ENCODE assay signal across 17 cellular contexts in genomic region chr3:138227650-138228049, GRCh38. TPM values are rescaled to one million over a fixed set of nuclear protein-coding genes. Genes with fewer than 3 reads are reported as not detected.
DNase-seq lines count a peak whose midpoint lies in the region; ATAC-seq and TF ChIP-seq lines count a peak whose summit lies in the region.
"Had no signal": no experiment of that assay in that cellular context is flagged by ENCODE, and none has a peak within 500 bp of the region (broad histone marks: within the 10 kb centered on the region; RNA-seq: fewer than 3 reads in every experiment).

No MANE protein-coding gene starts in this region.

- no peaks in the 10 kb centered on the region for H3K27me3 ChIP-seq in fibroblast of lung (ENCODE audit: control insufficient read depth, insufficient read depth, low read length)
- H3K27me3 ChIP-seq: thyroid gland had no signal

- no peak overlapping the region for H3K27ac ChIP-seq in fibroblast of lung (ENCODE audit: insufficient read depth, low read length)
- H3K27ac ChIP-seq: thyroid gland had no signal

- H3K9me3 Mint-ChIP-seq in WTC11 (no peaks in the 10 kb centered on the region), osteocyte (ENCODE audit: unreplicated experiment) (no peaks in the 10 kb centered on the region)
- H3K9me3 Mint-ChIP-seq in naive thymus-derived CD8-positive, alpha-beta T cell: no peaks in the 10 kb centered on the region
- H3K9me3 Mint-ChIP-seq: dendritic cell treated with granulocyte-macrophage colony-stimulating factor and Interleukin-4, amounts not matched to agents 40 ng/mL and 50 ng/mL, for 4 days; neural crest cell had no signal

- no peaks in the 10 kb centered on the region for H3K9me3 ChIP-seq in fibroblast of lung (ENCODE audit: control insufficient read depth, insufficient read depth, low read depth, low read length)
- H3K9me3 ChIP-seq in mucosa of descending colon: no peaks in the 10 kb centered on the region
- H3K9me3 ChIP-seq: thyroid gland had no signal

- H3K27me3 Mint-ChIP-seq in WTC11 (ENCODE audit: low read depth) (no peaks in the 10 kb centered on the region), osteocyte (ENCODE audit: unreplicated experiment) (no peaks in the 10 kb centered on the region)
- no peaks in the 10 kb centered on the region for H3K27me3 Mint-ChIP-seq in naive thymus-derived CD8-positive, alpha-beta T cell
- H3K27me3 Mint-ChIP-seq: B cell; dendritic cell treated with granulocyte-macrophage colony-stimulating factor and Interleukin-4, amounts not matched to agents 40 ng/mL and 50 ng/mL, for 4 days had no signal

- H2AFZ ChIP-seq in fibroblast of lung (ENCODE audit: low read length): no peak overlapping the region

- DNase-seq in EH (ENCODE audit: low read depth) (peak; percentile 65), WTC11 (ENCODE audit: low spot score) (no peak), fibroblast of lung (ENCODE audit: low read depth in 2 of 2) (peak; percentile 21 to 78), osteocyte (ENCODE audit: extremely low spot score, unreplicated experiment) (no peak), mucosa of descending colon (no peak), NCI-H1417 (lab: John Stamatoyannopoulos, UW) (no peak)
- no peak for DNase-seq in naive thymus-derived CD8-positive, alpha-beta T cell
- no peak for DNase-seq in activated CD4-positive, CD25-positive, alpha-beta regulatory T cell (lab: John Stamatoyannopoulos, UW)
- DNase-seq: activated CD4-positive, alpha-beta T cell treated with anti-CD3 and anti-CD28 coated beads for 48 hours; activated gamma-delta T cell treated with Interleukin-2 at 50 U/mL for 16 hours; GOT3; NCI-H1105; NCI-H526 treated with DMSO at 0.1 percent for 48 hours; thyroid gland had no signal

- TF ChIP-seq CTCF in WTC11 (IDR thresholded peaks at IDR 0.05): no peak
- no peak for TF ChIP-seq CTCF in fibroblast of lung (conservative IDR thresholded peaks at IDR 0.05 in 1 of 2, IDR thresholded peaks at IDR 0.05 in 1 of 2; ENCODE audit: low read depth in 1 of 2, low read length in 2 of 2)
- TF ChIP-seq CTCF in osteocyte (IDR thresholded peaks at IDR 0.05): no peak
- TF ChIP-seq CTCF in mucosa of descending colon (IDR thresholded peaks at IDR 0.05): no peak

- ATAC-seq in WTC11 (no peak), mucosa of descending colon (no peak)
- ATAC-seq in naive thymus-derived CD8-positive, alpha-beta T cell: no peak

- no peak overlapping the region for H3K9ac ChIP-seq in fibroblast of lung (ENCODE audit: insufficient read depth, low read length)

- H3K36me3 Mint-ChIP-seq in WTC11 (peaks cover 53% of the 10 kb centered on the region), osteocyte (ENCODE audit: unreplicated experiment) (peaks cover 50% of the 10 kb centered on the region)
- peaks cover 4 to 95% (median 48%) of the 10 kb centered on the region in 3 donors for H3K36me3 Mint-ChIP-seq in naive thymus-derived CD8-positive, alpha-beta T cell

- H4K20me1 ChIP-seq in fibroblast of lung (ENCODE audit: control insufficient read depth, extremely low read depth, insufficient read depth, low read length): no peaks in the 10 kb centered on the region

- intact Hi-C loops in mucosa of descending colon (cut with DNase I, micrococcal nuclease): no loop called here

- H3K4me1 Mint-ChIP-seq in WTC11 (no peaks in the 10 kb centered on the region), osteocyte (ENCODE audit: unreplicated experiment) (peaks cover 12% of the 10 kb centered on the region)
- H3K4me1 Mint-ChIP-seq in naive thymus-derived CD8-positive, alpha-beta T cell: peaks cover 4 to 10% (median 5%) of the 10 kb centered on the region in 4 donors
- H3K4me1 Mint-ChIP-seq: neural crest cell had no signal

- no peaks in the 10 kb centered on the region for H3K79me2 ChIP-seq in fibroblast of lung (ENCODE audit: control insufficient read depth, insufficient read depth, low read length)

- CTCF ChIA-PET in WTC11 (lab: Charles Lee): no interaction called here

- H3K4me3 ChIP-seq in fibroblast of lung (replicated peaks in 1 of 4; ENCODE audit: control extremely low read depth in 1 of 4, insufficient read depth in 1 of 4, low read depth in 3 of 4, low read length in 4 of 4) (no peak overlapping the region), mucosa of descending colon (no peak overlapping the region)
- H3K4me3 ChIP-seq: thyroid gland had no signal

- POLR2A ChIA-PET in WTC11 (lab: Charles Lee): no interaction called here
- POLR2A ChIA-PET in naive thymus-derived CD8-positive, alpha-beta T cell (lab: Charles Lee): no interaction called here

- H3K36me3 ChIP-seq in fibroblast of lung (ENCODE audit: control insufficient read depth, insufficient read depth, low read length) (peaks cover 6% of the 10 kb centered on the region), mucosa of descending colon (ENCODE audit: low read depth) (peaks cover 5% of the 10 kb centered on the region)

- no peak overlapping the region for H3K4me2 ChIP-seq in fibroblast of lung (ENCODE audit: extremely low read depth, insufficient read depth, low read length)

- H3K27ac Mint-ChIP-seq in WTC11 (peak overlapping the region; percentile 15; the same call in 1 of the 2 replicates), osteocyte (ENCODE audit: unreplicated experiment) (peak overlapping the region; percentile 53)
- peak overlapping the region in 1 of 10 donors; percentile 46 for H3K27ac Mint-ChIP-seq in naive thymus-derived CD8-positive, alpha-beta T cell
- H3K27ac Mint-ChIP-seq: B cell; dendritic cell treated with granulocyte-macrophage colony-stimulating factor and Interleukin-4, amounts not matched to agents 40 ng/mL and 50 ng/mL, for 4 days had no signal

- no peaks in the 10 kb centered on the region for H3K4me1 ChIP-seq in fibroblast of lung (ENCODE audit: control insufficient read depth, extremely low read depth, insufficient read depth, low read length)
- no peaks in the 10 kb centered on the region for H3K4me1 ChIP-seq in mucosa of descending colon (ENCODE audit: low read depth)
- H3K4me1 ChIP-seq: thyroid gland had no signal

- no peak overlapping the region for H3K4me3 Mint-ChIP-seq in WTC11
- H3K4me3 Mint-ChIP-seq in osteocyte (ENCODE audit: unreplicated experiment): no peak overlapping the region
- no peak overlapping the region for H3K4me3 Mint-ChIP-seq in naive thymus-derived CD8-positive, alpha-beta T cell
- H3K4me3 Mint-ChIP-seq: B cell; dendritic cell treated with granulocyte-macrophage colony-stimulating factor and Interleukin-4, amounts not matched to agents 40 ng/mL and 50 ng/mL, for 4 days; neural crest cell had no signal

TF ChIP-seq in WTC11, 78 proteins besides CTCF, POLR2A, EP300 and RAD21:
- TF ChIP-seq ERG (CRISPR knock-in tag; IDR thresholded peaks at IDR 0.05): no peak
- TF ChIP-seq MYBL2 (CRISPR knock-in tag; IDR thresholded peaks at IDR 0.05): no peak
- TF ChIP-seq EMX1 (CRISPR knock-in tag; IDR thresholded peaks at IDR 0.05): no peak
- no peak for TF ChIP-seq USF1 (CRISPR knock-in tag; IDR thresholded peaks at IDR 0.05)
- TF ChIP-seq USF2 (CRISPR knock-in tag; IDR thresholded peaks at IDR 0.05): no peak
- TF ChIP-seq GTF2I (CRISPR knock-in tag; conservative IDR thresholded peaks at IDR 0.05): no peak
- no peak for TF ChIP-seq NR3C1 (CRISPR knock-in tag; conservative IDR thresholded peaks at IDR 0.05; ENCODE audit: low read depth)
- no peak for TF ChIP-seq FOXJ3 (CRISPR knock-in tag; IDR thresholded peaks at IDR 0.05; ENCODE audit: borderline replicate concordance)

RNA-seq across cellular contexts. Expression of gene ARMC8, which starts 40.5 kb away (rescaled TPM):
- total RNA-seq in WTC11 (2021) (38.6 to 44.9 TPM (median 38.7 TPM) in 3 replicates), fibroblast of lung (45.9 and 49.6 TPM in 2 replicates), osteocyte (38.3 and 46.5 TPM in 2 replicates), mucosa of descending colon (10 to 100 TPM; 33.5 to 50.7 (median 48.0) TPM)
- polyA plus RNA-seq in fibroblast of lung: 43.6 and 44.7 TPM in 2 replicates
- polyA plus RNA-seq in fibroblast of lung (2012): 24.9 and 25.3 TPM in 2 replicates
- 112 and 169 TPM in 2 replicates for polyA minus RNA-seq in fibroblast of lung (ENCODE audit: low replicate concordance)
- total RNA-seq in naive thymus-derived CD8-positive, alpha-beta T cell: 10 to 100 TPM; 69.5 to 75.0 TPM
- 10 to 100 TPM; 40.8 to 55.7 (median 44.1) TPM for polyA plus RNA-seq in naive thymus-derived CD8-positive, alpha-beta T cell

RNA-seq across cellular contexts. Expression of gene DBR1, which starts 52.9 kb away (rescaled TPM):
- total RNA-seq in WTC11 (2021) (18.8 to 20.6 TPM (median 19.3 TPM) in 3 replicates), fibroblast of lung (19.7 and 21.6 TPM in 2 replicates), osteocyte (17.1 and 18.3 TPM in 2 replicates), mucosa of descending colon (10 to 100 TPM; 10.5 to 11.6 (median 11.6) TPM)
- polyA plus RNA-seq in fibroblast of lung: 16.2 and 18.2 TPM in 2 replicates
- 8.9 and 10.9 TPM in 2 replicates for polyA plus RNA-seq in fibroblast of lung (2012)
- polyA minus RNA-seq in fibroblast of lung (ENCODE audit: low replicate concordance): 5.8 and 6.4 TPM in 2 replicates
- 10 to 100 TPM; 27.0 to 27.1 TPM for total RNA-seq in naive thymus-derived CD8-positive, alpha-beta T cell
- polyA plus RNA-seq in naive thymus-derived CD8-positive, alpha-beta T cell: 10 to 100 TPM in 2 of 3 donors, 1 to 10 TPM in 1; 9.9 to 13.7 (median 10.0) TPM

Comparison
In these comparisons a context has a peak if more than half of its experiments do, and no peak if none do; other contexts are left out.
1. DNase-seq: peak in EH (single experiment) and fibroblast of lung (2 of 2); none in WTC11 (single experiment), osteocyte (single experiment), naive thymus-derived CD8-positive, alpha-beta T cell (0 of 10), mucosa of descending colon (0 of 3), NCI-H1417 (0 of 3) and activated CD4-positive, CD25-positive, alpha-beta regulatory T cell (0 of 4).